3 cellular contexts compared by ENCODE assay signal in the genomic region with DNA sequence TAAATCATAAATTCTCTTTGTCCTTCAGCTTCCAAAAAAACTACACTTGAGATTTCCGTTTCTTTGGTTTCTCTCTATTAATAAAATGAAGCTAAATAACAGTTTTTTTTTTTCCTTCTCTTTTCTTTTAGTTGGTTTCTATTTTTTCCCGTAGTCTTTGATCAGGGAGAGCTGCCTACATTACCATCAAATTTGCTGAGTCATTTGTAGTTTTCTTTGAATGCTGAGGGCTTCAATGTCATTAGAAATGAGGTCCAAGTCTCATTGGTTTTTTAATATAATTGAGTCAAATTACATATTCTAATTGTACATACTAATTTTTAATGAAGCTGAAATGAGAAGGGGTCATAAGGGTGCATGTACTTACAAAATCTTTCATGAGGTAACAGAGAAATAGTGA.
A peak's percentile ranks its signal among the peaks of the same experiment; 100 is the strongest.
TF ChIP-seq lines count a peak whose summit lies in the region.

No MANE protein-coding gene starts in this region.

TF ChIP-seq in HepG2, 621 proteins besides CTCF, POLR2A, EP300 and RAD21:
- TF ChIP-seq MAFF (IDR thresholded peaks at IDR 0.05; ENCODE audit: low read depth, low read length) (peak; percentile 46; the same call in 1 of the 2 replicates), NFE2L2 (IDR thresholded peaks at IDR 0.05; ENCODE audit: low read length) (peak; percentile 92), MAFK (conservative IDR thresholded peaks at IDR 0.05 in 1 of 2, IDR thresholded peaks at IDR 0.05 in 1 of 2; ENCODE audit: low read length in 2 of 2) (peak; percentile 64 to 68), ZNF83 (CRISPR knock-in tag; IDR thresholded peaks at IDR 0.05; ENCODE audit: borderline replicate concordance) (no peak)

TF ChIP-seq in GM23338, 12 proteins besides CTCF, POLR2A, EP300 and RAD21 (continues in another document):
- TF ChIP-seq, protein P1, sequence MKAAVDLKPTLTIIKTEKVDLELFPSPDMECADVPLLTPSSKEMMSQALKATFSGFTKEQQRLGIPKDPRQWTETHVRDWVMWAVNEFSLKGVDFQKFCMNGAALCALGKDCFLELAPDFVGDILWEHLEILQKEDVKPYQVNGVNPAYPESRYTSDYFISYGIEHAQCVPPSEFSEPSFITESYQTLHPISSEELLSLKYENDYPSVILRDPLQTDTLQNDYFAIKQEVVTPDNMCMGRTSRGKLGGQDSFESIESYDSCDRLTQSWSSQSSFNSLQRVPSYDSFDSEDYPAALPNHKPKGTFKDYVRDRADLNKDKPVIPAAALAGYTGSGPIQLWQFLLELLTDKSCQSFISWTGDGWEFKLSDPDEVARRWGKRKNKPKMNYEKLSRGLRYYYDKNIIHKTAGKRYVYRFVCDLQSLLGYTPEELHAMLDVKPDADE (IDR thresholded peaks at IDR 0.05): no peak
- TF ChIP-seq, protein P2, sequence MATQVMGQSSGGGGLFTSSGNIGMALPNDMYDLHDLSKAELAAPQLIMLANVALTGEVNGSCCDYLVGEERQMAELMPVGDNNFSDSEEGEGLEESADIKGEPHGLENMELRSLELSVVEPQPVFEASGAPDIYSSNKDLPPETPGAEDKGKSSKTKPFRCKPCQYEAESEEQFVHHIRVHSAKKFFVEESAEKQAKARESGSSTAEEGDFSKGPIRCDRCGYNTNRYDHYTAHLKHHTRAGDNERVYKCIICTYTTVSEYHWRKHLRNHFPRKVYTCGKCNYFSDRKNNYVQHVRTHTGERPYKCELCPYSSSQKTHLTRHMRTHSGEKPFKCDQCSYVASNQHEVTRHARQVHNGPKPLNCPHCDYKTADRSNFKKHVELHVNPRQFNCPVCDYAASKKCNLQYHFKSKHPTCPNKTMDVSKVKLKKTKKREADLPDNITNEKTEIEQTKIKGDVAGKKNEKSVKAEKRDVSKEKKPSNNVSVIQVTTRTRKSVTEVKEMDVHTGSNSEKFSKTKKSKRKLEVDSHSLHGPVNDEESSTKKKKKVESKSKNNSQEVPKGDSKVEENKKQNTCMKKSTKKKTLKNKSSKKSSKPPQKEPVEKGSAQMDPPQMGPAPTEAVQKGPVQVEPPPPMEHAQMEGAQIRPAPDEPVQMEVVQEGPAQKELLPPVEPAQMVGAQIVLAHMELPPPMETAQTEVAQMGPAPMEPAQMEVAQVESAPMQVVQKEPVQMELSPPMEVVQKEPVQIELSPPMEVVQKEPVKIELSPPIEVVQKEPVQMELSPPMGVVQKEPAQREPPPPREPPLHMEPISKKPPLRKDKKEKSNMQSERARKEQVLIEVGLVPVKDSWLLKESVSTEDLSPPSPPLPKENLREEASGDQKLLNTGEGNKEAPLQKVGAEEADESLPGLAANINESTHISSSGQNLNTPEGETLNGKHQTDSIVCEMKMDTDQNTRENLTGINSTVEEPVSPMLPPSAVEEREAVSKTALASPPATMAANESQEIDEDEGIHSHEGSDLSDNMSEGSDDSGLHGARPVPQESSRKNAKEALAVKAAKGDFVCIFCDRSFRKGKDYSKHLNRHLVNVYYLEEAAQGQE (IDR thresholded peaks at IDR 0.05; ENCODE audit: unreplicated experiment): no peak
- no peak for TF ChIP-seq ZNF114 (CRISPR knock-in tag; IDR thresholded peaks at IDR 0.05)
- TF ChIP-seq, protein P3, sequence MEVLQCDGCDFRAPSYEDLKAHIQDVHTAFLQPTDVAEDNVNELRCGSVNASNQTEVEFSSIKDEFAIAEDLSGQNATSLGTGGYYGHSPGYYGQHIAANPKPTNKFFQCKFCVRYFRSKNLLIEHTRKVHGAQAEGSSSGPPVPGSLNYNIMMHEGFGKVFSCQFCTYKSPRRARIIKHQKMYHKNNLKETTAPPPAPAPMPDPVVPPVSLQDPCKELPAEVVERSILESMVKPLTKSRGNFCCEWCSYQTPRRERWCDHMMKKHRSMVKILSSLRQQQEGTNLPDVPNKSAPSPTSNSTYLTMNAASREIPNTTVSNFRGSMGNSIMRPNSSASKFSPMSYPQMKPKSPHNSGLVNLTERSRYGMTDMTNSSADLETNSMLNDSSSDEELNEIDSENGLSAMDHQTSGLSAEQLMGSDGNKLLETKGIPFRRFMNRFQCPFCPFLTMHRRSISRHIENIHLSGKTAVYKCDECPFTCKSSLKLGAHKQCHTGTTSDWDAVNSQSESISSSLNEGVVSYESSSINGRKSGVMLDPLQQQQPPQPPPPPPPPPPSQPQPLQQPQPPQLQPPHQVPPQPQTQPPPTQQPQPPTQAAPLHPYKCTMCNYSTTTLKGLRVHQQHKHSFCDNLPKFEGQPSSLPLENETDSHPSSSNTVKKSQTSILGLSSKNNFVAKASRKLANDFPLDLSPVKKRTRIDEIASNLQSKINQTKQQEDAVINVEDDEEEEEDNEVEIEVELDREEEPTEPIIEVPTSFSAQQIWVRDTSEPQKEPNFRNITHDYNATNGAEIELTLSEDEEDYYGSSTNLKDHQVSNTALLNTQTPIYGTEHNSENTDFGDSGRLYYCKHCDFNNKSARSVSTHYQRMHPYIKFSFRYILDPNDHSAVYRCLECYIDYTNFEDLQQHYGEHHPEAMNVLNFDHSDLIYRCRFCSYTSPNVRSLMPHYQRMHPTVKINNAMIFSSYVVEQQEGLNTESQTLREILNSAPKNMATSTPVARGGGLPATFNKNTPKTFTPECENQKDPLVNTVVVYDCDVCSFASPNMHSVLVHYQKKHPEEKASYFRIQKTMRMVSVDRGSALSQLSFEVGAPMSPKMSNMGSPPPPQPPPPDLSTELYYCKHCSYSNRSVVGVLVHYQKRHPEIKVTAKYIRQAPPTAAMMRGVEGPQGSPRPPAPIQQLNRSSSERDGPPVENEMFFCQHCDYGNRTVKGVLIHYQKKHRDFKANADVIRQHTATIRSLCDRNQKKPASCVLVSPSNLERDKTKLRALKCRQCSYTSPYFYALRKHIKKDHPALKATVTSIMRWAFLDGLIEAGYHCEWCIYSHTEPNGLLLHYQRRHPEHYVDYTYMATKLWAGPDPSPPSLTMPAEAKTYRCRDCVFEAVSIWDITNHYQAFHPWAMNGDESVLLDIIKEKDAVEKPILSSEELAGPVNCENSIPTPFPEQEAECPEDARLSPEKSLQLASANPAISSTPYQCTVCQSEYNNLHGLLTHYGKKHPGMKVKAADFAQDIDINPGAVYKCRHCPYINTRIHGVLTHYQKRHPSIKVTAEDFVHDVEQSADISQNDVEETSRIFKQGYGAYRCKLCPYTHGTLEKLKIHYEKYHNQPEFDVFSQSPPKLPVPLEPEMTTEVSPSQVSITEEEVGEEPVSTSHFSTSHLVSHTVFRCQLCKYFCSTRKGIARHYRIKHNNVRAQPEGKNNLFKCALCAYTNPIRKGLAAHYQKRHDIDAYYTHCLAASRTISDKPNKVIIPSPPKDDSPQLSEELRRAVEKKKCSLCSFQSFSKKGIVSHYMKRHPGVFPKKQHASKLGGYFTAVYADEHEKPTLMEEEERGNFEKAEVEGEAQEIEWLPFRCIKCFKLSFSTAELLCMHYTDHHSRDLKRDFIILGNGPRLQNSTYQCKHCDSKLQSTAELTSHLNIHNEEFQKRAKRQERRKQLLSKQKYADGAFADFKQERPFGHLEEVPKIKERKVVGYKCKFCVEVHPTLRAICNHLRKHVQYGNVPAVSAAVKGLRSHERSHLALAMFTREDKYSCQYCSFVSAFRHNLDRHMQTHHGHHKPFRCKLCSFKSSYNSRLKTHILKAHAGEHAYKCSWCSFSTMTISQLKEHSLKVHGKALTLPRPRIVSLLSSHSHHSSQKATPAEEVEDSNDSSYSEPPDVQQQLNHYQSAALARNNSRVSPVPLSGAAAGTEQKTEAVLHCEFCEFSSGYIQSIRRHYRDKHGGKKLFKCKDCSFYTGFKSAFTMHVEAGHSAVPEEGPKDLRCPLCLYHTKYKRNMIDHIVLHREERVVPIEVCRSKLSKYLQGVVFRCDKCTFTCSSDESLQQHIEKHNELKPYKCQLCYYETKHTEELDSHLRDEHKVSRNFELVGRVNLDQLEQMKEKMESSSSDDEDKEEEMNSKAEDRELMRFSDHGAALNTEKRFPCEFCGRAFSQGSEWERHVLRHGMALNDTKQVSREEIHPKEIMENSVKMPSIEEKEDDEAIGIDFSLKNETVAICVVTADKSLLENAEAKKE (CRISPR knock-in tag; IDR thresholded peaks at IDR 0.05): no peak
- no peak for TF ChIP-seq ZNF331 (CRISPR knock-in tag; IDR thresholded peaks at IDR 0.05; ENCODE audit: low read depth)
- no peak for TF ChIP-seq EZH2 (IDR thresholded peaks at IDR 0.05; ENCODE audit: low read depth, unreplicated experiment)
- no peak for TF ChIP-seq NANOG (IDR thresholded peaks at IDR 0.05; ENCODE audit: borderline replicate concordance)
- TF ChIP-seq EZH2phosphoT487 (IDR thresholded peaks at IDR 0.05; ENCODE audit: unreplicated experiment): no peak

TF ChIP-seq in K562, 482 proteins besides CTCF, POLR2A, EP300 and RAD21:
- TF ChIP-seq C11orf30 (IDR thresholded peaks at IDR 0.05; ENCODE audit: low read depth): peak; percentile 50; the same call in 1 of the 2 replicates
- no peak for TF ChIP-seq NFATC3 (IDR thresholded peaks at IDR 0.05)
- TF ChIP-seq MAFK (IDR thresholded peaks at IDR 0.05; ENCODE audit: low read length): peak; percentile 65; the same call in 1 of the 2 replicates
- peak; percentile 89 for TF ChIP-seq MAFG (tag; conservative IDR thresholded peaks at IDR 0.05)
- TF ChIP-seq ZNF316 (IDR thresholded peaks at IDR 0.05): peak; percentile 68
- peak; percentile 60 for TF ChIP-seq NFE2 (IDR thresholded peaks at IDR 0.05; ENCODE audit: low read depth)
- peak; percentile 66 for TF ChIP-seq MAFF (IDR thresholded peaks at IDR 0.05; ENCODE audit: low read length)
- peak; percentile 76 for TF ChIP-seq NFE2L1 (tag; IDR thresholded peaks at IDR 0.05; ENCODE audit: borderline replicate concordance, low read depth)
- no peak for TF ChIP-seq TBP (optimal IDR thresholded peaks at IDR 0.05; ENCODE audit: low read depth, low read length)
